In genomic region chr7:143419880-143420279, GRCh38 we compare ENCODE assay signal across 35 cellular contexts. TPM values are rescaled to one million over a fixed set of nuclear protein-coding genes. Genes with fewer than 3 reads are reported as not detected.
A peak's percentile ranks its signal among the peaks of the same experiment; 100 is the strongest.
DNase-seq lines count a peak whose midpoint lies in the region; ATAC-seq, FAIRE-seq and TF ChIP-seq lines count a peak whose summit lies in the region.
"Had no signal": no experiment of that assay in that cellular context is flagged by ENCODE, and none has a peak within 500 bp of the region (broad histone marks: within the 10 kb centered on the region; RNA-seq: fewer than 3 reads in every experiment).

No MANE protein-coding gene starts in this region.

- TF ChIP-seq CTCF in hepatocyte (IDR thresholded peaks at IDR 0.05; ENCODE audit: poor library complexity) = no peak

- H3K36me3 ChIP-seq in hepatocyte (replicated peaks; ENCODE audit: insufficient read depth, low read depth) = no peaks in the 10 kb centered on the region
- no peaks in the 10 kb centered on the region for H3K36me3 ChIP-seq in small intestine (ENCODE audit: control insufficient read depth in 2 of 2, insufficient read depth in 2 of 2, low read length in 2 of 2)
- H3K36me3 ChIP-seq: heart right ventricle, SJCRH30, spleen had no signal

- no peak overlapping the region for H3K4me3 ChIP-seq in hepatocyte
- no peak overlapping the region for H3K4me3 ChIP-seq in small intestine (ENCODE audit: low read depth in 1 of 2, low read length in 2 of 2)
- H3K4me3 ChIP-seq: BLaER1 treated with 17β-estradiol and CSF1 and Interleukin-3, amounts not matched to agents 10 nM and 100 nM; heart right ventricle; SJCRH30; spleen had no signal

- H3K9me3 ChIP-seq in hepatocyte (ENCODE audit: low read depth) (no peaks in the 10 kb centered on the region), small intestine (ENCODE audit: control insufficient read depth, low read depth) (no peaks in the 10 kb centered on the region)
- H3K9me3 ChIP-seq: heart right ventricle, SJCRH30 had no signal

- H3K27ac ChIP-seq in hepatocyte (no peak overlapping the region), small intestine (ENCODE audit: low read depth in 1 of 2, low read length in 1 of 2) (no peak overlapping the region)
- H3K27ac ChIP-seq: BLaER1 treated with 17β-estradiol and CSF1 and Interleukin-3, amounts not matched to agents 10 nM and 100 nM; foreskin keratinocyte; heart right ventricle; SJCRH30; spleen had no signal

- no peaks in the 10 kb centered on the region for H3K79me2 ChIP-seq in hepatocyte

- H2AFZ ChIP-seq in hepatocyte = no peak overlapping the region

- H4K20me1 ChIP-seq in hepatocyte (ENCODE audit: insufficient read depth, poor library complexity, severe bottlenecking) = no peaks in the 10 kb centered on the region
- H4K20me1 ChIP-seq: BLaER1 treated with 17β-estradiol and CSF1 and Interleukin-3, amounts not matched to agents 10 nM and 100 nM had no signal

- no peaks in the 10 kb centered on the region for H3K9me2 ChIP-seq in hepatocyte (replicated peaks; ENCODE audit: insufficient read depth)

- H3K27me3 ChIP-seq in hepatocyte (no peaks in the 10 kb centered on the region), small intestine (ENCODE audit: control insufficient read depth in 2 of 2, insufficient read depth in 2 of 2, low read length in 2 of 2) (no peaks in the 10 kb centered on the region)
- H3K27me3 ChIP-seq: BLaER1 treated with 17β-estradiol and CSF1 and Interleukin-3, amounts not matched to agents 10 nM and 100 nM; foreskin keratinocyte had no signal

- 58% methylated on average over 4 of the region's 4 CpGs for WGBS in hepatocyte (ENCODE audit: low lambda C conversion rate, missing lambda C conversion rate)
- 11 to 60% (median 38%) methylated on average over 4 of the region's 4 CpGs for WGBS in small intestine, 3 donors

- DNase-seq in NCI-H748 (lab: John Stamatoyannopoulos, UW; ENCODE audit: unreplicated experiment) = peak; percentile 29
- DNase-seq in NCI-H748 treated with DMSO at 0.1 percent for 48 hours (lab: John Stamatoyannopoulos, UW) = no peak
- peak; percentile 62 for DNase-seq in NCI-H1105 treated with DMSO at 0.1 percent for 48 hours (lab: John Stamatoyannopoulos, UW)
- peak; percentile 60 for DNase-seq in hepatocyte (ENCODE audit: low spot score)
- peak; percentile 89 for DNase-seq in small intestine
- no peak for DNase-seq in AG08396 (ENCODE audit: low spot score)
- no peak for DNase-seq in HUDEP-2 (lab: John Stamatoyannopoulos, UW; ENCODE audit: unreplicated experiment in 76 of 76)
- DNase-seq: activated CD8-positive, alpha-beta memory T cell treated with anti-CD3 and anti-CD28 coated beads for 24 hours; activated gamma-delta T cell treated with Interleukin-2 at 50 U/mL for 16 hours; activated T-cell treated with anti-CD3 and anti-CD28 coated beads, Interleukin-2, amount 50 U/mL, for 1 hour; Caco-2; effector memory CD4-positive, alpha-beta T cell; EL; HCEC 1CT; heart right ventricle; left cardiac atrium; mesendoderm; MM.1S; NCI-H446; nucleus accumbens; SJCRH30; spleen; stimulated activated CD4-positive, alpha-beta T cell treated with anti-CD3 and anti-CD28 coated beads, Interleukin-4, amount 100 ng/mL, for 24 hours; stimulated activated naive B cell treated with anti-CD40 and anti-IgM and Interleukin-4, amounts not matched to agents 10 μg/mL and 1 μg/mL and 100 μg/mL, for 72 hours had no signal

- no peaks in the 10 kb centered on the region for H3K4me1 ChIP-seq in hepatocyte (ENCODE audit: insufficient read depth)
- no peaks in the 10 kb centered on the region for H3K4me1 ChIP-seq in small intestine (ENCODE audit: control insufficient read depth in 2 of 2, insufficient read depth in 1 of 2, low read depth in 1 of 2, low read length in 1 of 2)
- H3K4me1 ChIP-seq: Caco-2 had no signal

- H3K4me2 ChIP-seq in hepatocyte = no peak overlapping the region
- H3K4me2 ChIP-seq: BLaER1 treated with 17β-estradiol and CSF1 and Interleukin-3, amounts not matched to agents 10 nM and 100 nM had no signal

- ATAC-seq in GM18517 (IDR thresholded peaks at IDR 0.05; ENCODE audit: unreplicated experiment) = no peak
- ATAC-seq: esophagus mucosa; foreskin keratinocyte; heart right ventricle; left cardiac atrium; naive thymus-derived CD4-positive, alpha-beta T cell; stimulated activated naive B cell treated with anti-CD40 and anti-IgM and Interleukin-4, amounts not matched to agents 10 μg/mL and 1 μg/mL and 100 μg/mL, for 72 hours had no signal

- no peak for FAIRE-seq in small intestine (lab: Jason Lieb, UNC)
- FAIRE-seq: GM19239, RCC 7860, TTC549 had no signal

RNA-seq across cellular contexts. Expression of gene EPHA1, which starts 11.2 kb away (rescaled TPM):
- 34.2 and 39.4 TPM in 2 replicates for total RNA-seq in hepatocyte
- polyA plus RNA-seq in hepatocyte (36.7 and 42.9 TPM in 2 replicates), small intestine (10 to 100 TPM; 14.6 to 42.3 (median 19.6) TPM)

RNA-seq across cellular contexts. Expression of gene TAS2R60, which starts 23.4 kb away (rescaled TPM):
- not detected in 2 replicates for total RNA-seq in hepatocyte
- polyA plus RNA-seq in hepatocyte (not detected in 2 replicates), small intestine (not detected)
- total RNA-seq: Caco-2, foreskin keratinocyte, heart right ventricle, left cardiac atrium, SJCRH30 had no signal
- polyA plus RNA-seq: adipose tissue, foreskin keratinocyte, heart right ventricle, IgD-negative memory B cell, spleen had no signal

RNA-seq across cellular contexts. Expression of gene ZYX, which starts 38.7 kb away (rescaled TPM):
- 25.0 and 31.8 TPM in 2 replicates for total RNA-seq in hepatocyte
- 187 and 202 TPM in 2 replicates for polyA plus RNA-seq in hepatocyte
- 10 to 100 TPM; 50.3 to 73.2 (median 50.8) TPM for polyA plus RNA-seq in small intestine

RNA-seq across cellular contexts. Expression of gene FAM131B, which starts 57.4 kb away (rescaled TPM):
- 1.9 and 2.5 TPM in 2 replicates for total RNA-seq in hepatocyte
- polyA plus RNA-seq in hepatocyte = 0.87 and 1.6 TPM in 2 replicates
- 1 to 10 TPM in 1 of 3 donors, under 1 TPM in 1, not detected in 1; 0.54 to 3.3 TPM for polyA plus RNA-seq in small intestine
- polyA plus RNA-seq: naive thymus-derived CD4-positive, alpha-beta T cell had no signal

RNA-seq across cellular contexts. Expression of gene TAS2R41, which starts 57.8 kb away (rescaled TPM):
- not detected in 2 replicates for total RNA-seq in hepatocyte
- polyA plus RNA-seq in hepatocyte (not detected in 2 replicates), small intestine (not detected)
- total RNA-seq: Caco-2, esophagus mucosa, foreskin keratinocyte, SJCRH30, temporal lobe had no signal
- polyA plus RNA-seq: adipose tissue; foreskin keratinocyte; heart right ventricle; IgD-negative memory B cell; naive thymus-derived CD4-positive, alpha-beta T cell; spleen had no signal

Comparison
In these comparisons a context has a peak if more than half of its experiments do, and no peak if none do; other contexts are left out.
1. DNase-seq: peak in NCI-H748 (single experiment), NCI-H1105 treated with DMSO at 0.1 percent for 48 hours (single experiment), hepatocyte (single experiment) and small intestine (single experiment); none in NCI-H748 treated with DMSO at 0.1 percent for 48 hours (single experiment), AG08396 (single experiment) and HUDEP-2 (0 of 76).